1 cellular context compared by ENCODE assay signal in genomic region chr7:11212816-11213215, GRCh38.
TF ChIP-seq lines count a peak whose summit lies in the region.

No MANE protein-coding gene starts in this region.

TF ChIP-seq in WTC11, 78 proteins besides CTCF, POLR2A, EP300 and RAD21 (continued from another document):
- TF ChIP-seq, protein P1, sequence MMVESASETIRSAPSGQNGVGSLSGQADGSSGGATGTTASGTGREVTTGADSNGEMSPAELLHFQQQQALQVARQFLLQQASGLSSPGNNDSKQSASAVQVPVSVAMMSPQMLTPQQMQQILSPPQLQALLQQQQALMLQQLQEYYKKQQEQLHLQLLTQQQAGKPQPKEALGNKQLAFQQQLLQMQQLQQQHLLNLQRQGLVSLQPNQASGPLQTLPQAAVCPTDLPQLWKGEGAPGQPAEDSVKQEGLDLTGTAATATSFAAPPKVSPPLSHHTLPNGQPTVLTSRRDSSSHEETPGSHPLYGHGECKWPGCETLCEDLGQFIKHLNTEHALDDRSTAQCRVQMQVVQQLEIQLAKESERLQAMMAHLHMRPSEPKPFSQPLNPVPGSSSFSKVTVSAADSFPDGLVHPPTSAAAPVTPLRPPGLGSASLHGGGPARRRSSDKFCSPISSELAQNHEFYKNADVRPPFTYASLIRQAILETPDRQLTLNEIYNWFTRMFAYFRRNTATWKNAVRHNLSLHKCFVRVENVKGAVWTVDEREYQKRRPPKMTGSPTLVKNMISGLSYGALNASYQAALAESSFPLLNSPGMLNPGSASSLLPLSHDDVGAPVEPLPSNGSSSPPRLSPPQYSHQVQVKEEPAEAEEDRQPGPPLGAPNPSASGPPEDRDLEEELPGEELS (CRISPR knock-in tag; IDR thresholded peaks at IDR 0.05), result no peak
- no peak for TF ChIP-seq MXD4 (CRISPR knock-in tag; IDR thresholded peaks at IDR 0.05; ENCODE audit: borderline replicate concordance)
- no peak for TF ChIP-seq ZNF512 (CRISPR knock-in tag; IDR thresholded peaks at IDR 0.05; ENCODE audit: borderline replicate concordance)
- TF ChIP-seq MLX (CRISPR knock-in tag; IDR thresholded peaks at IDR 0.05), result no peak
- TF ChIP-seq, protein P2, sequence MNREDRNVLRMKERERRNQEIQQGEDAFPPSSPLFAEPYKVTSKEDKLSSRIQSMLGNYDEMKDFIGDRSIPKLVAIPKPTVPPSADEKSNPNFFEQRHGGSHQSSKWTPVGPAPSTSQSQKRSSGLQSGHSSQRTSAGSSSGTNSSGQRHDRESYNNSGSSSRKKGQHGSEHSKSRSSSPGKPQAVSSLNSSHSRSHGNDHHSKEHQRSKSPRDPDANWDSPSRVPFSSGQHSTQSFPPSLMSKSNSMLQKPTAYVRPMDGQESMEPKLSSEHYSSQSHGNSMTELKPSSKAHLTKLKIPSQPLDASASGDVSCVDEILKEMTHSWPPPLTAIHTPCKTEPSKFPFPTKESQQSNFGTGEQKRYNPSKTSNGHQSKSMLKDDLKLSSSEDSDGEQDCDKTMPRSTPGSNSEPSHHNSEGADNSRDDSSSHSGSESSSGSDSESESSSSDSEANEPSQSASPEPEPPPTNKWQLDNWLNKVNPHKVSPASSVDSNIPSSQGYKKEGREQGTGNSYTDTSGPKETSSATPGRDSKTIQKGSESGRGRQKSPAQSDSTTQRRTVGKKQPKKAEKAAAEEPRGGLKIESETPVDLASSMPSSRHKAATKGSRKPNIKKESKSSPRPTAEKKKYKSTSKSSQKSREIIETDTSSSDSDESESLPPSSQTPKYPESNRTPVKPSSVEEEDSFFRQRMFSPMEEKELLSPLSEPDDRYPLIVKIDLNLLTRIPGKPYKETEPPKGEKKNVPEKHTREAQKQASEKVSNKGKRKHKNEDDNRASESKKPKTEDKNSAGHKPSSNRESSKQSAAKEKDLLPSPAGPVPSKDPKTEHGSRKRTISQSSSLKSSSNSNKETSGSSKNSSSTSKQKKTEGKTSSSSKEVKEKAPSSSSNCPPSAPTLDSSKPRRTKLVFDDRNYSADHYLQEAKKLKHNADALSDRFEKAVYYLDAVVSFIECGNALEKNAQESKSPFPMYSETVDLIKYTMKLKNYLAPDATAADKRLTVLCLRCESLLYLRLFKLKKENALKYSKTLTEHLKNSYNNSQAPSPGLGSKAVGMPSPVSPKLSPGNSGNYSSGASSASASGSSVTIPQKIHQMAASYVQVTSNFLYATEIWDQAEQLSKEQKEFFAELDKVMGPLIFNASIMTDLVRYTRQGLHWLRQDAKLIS (CRISPR knock-in tag; IDR thresholded peaks at IDR 0.05; ENCODE audit: borderline replicate concordance), result no peak
- TF ChIP-seq TP53 (CRISPR knock-in tag; IDR thresholded peaks at IDR 0.05), result no peak
- TF ChIP-seq USF2 (CRISPR knock-in tag; IDR thresholded peaks at IDR 0.05), result no peak
